24 cellular contexts compared by ENCODE assay signal in genomic region chr5:73378765-73379164, GRCh38.
DNase-seq lines count a peak whose midpoint lies in the region; ATAC-seq, FAIRE-seq and TF ChIP-seq lines count a peak whose summit lies in the region.
"Had no signal": no experiment of that assay in that cellular context is flagged by ENCODE, and none has a peak within 500 bp of the region (broad histone marks: within the 10 kb centered on the region; RNA-seq: fewer than 3 reads in every experiment).

No MANE protein-coding gene starts in this region.

- TF ChIP-seq CTCF in HEK293 (tag by site-specific recombination; IDR thresholded peaks at IDR 0.05) (no peak), Panc1 (IDR thresholded peaks at IDR 0.05) (no peak), keratinocyte (optimal IDR thresholded peaks at IDR 0.05 in 1 of 3, IDR thresholded peaks at IDR 0.05 in 1 of 3, conservative IDR thresholded peaks at IDR 0.05 in 1 of 3; ENCODE audit: extremely low read depth in 1 of 3, insufficient read depth in 2 of 3, low read length in 3 of 3) (no peak)

- no peaks in the 10 kb centered on the region for H4K20me1 ChIP-seq in keratinocyte (ENCODE audit: control insufficient read depth, extremely low read depth, insufficient read depth, low read length)
- H4K20me1 ChIP-seq: BLaER1 treated with 17β-estradiol and CSF1 and Interleukin-3, amounts not matched to agents 10 nM and 100 nM had no signal

- no peak overlapping the region for H3K27ac Mint-ChIP-seq in activated naive CD4-positive, alpha-beta T cell treated with anti-CD3 and anti-CD28 coated beads, Interleukin-2, amount 50 U/mL, for 72 hours
- H3K27ac Mint-ChIP-seq: CD14-positive monocyte; CD4-positive, alpha-beta T cell; CD8-positive, alpha-beta memory T cell had no signal

- H3K36me3 ChIP-seq in HEK293 (ENCODE audit: control insufficient read depth in 2 of 2, insufficient read depth in 1 of 2, low read length in 2 of 2) (no peaks in the 10 kb centered on the region), Panc1 (ENCODE audit: control insufficient read depth, insufficient read depth, low read length) (no peaks in the 10 kb centered on the region), keratinocyte (ENCODE audit: control insufficient read depth in 2 of 2, extremely low read depth in 1 of 2, insufficient read depth in 2 of 2, low read length in 2 of 2) (no peaks in the 10 kb centered on the region)
- H3K36me3 ChIP-seq: BE2C; BLaER1 treated with 17β-estradiol and CSF1 and Interleukin-3, amounts not matched to agents 10 nM and 100 nM; HAP-1 had no signal

- peaks cover 42% of the 10 kb centered on the region for H3K4me1 ChIP-seq in HEK293 (ENCODE audit: control insufficient read depth, insufficient read depth, low read length)
- H3K4me1 ChIP-seq in Panc1 (ENCODE audit: control insufficient read depth, insufficient read depth, low read length) = peaks cover 28% of the 10 kb centered on the region
- peaks cover 27% of the 10 kb centered on the region for H3K4me1 ChIP-seq in keratinocyte (ENCODE audit: control insufficient read depth, extremely low read depth, insufficient read depth, low read length)
- H3K4me1 ChIP-seq: BLaER1 treated with 17β-estradiol and CSF1 and Interleukin-3, amounts not matched to agents 10 nM and 100 nM; HAP-1 had no signal

- no peak overlapping the region for H3K9ac ChIP-seq in keratinocyte (ENCODE audit: control insufficient read depth, extremely low read depth, insufficient read depth, low read length)
- H3K9ac ChIP-seq: BLaER1 treated with 17β-estradiol and CSF1 and Interleukin-3, amounts not matched to agents 10 nM and 100 nM had no signal

- no peaks in the 10 kb centered on the region for H3K9me1 ChIP-seq in keratinocyte (ENCODE audit: control insufficient read depth, extremely low read depth, insufficient read depth, low read length)

- in situ Hi-C loops in Panc1 (cut with HindIII; ENCODE audit: low pct_unique_long_range_greater_than_20kb, low sequenced_read_pairs) = no loop called here

- BruUV-seq in Panc1 (replicated peaks; lab: Mats Ljungman, UMichigan) = no TSS peak

- no peak overlapping the region for H2AFZ ChIP-seq in keratinocyte (ENCODE audit: control insufficient read depth, low read length)

- peaks cover 2% of the 10 kb centered on the region in 2 donors for H3K9me3 Mint-ChIP-seq in activated naive CD4-positive, alpha-beta T cell treated with anti-CD3 and anti-CD28 coated beads, Interleukin-2, amount 50 U/mL, for 72 hours
- H3K9me3 Mint-ChIP-seq: CD4-positive, alpha-beta T cell had no signal

- H3K9me3 ChIP-seq in HEK293 (ENCODE audit: control insufficient read depth, insufficient read depth, low read depth, low read length) (no peaks in the 10 kb centered on the region), Panc1 (ENCODE audit: control insufficient read depth, insufficient read depth, low read depth, low read length) (peaks cover 4% of the 10 kb centered on the region; the same call in 1 of the 2 replicates), keratinocyte (ENCODE audit: control insufficient read depth, low read depth, low read length) (peaks cover 3% of the 10 kb centered on the region)
- H3K9me3 ChIP-seq: BE2C, HAP-1 had no signal

- no peak for ATAC-seq in Panc1
- ATAC-seq in activated naive CD4-positive, alpha-beta T cell treated with anti-CD3 and anti-CD28 coated beads, Interleukin-2, amount 50 U/mL, for 72 hours = no peak
- ATAC-seq: A549 had no signal

- no peak overlapping the region for H3K4me3 ChIP-seq in HEK293 (ENCODE audit: low read depth, low read length)
- H3K4me3 ChIP-seq in Panc1 (ENCODE audit: low read depth in 2 of 2, low read length in 2 of 2) = no peak overlapping the region
- no peak overlapping the region for H3K4me3 ChIP-seq in keratinocyte (ENCODE audit: control insufficient read depth in 2 of 3, extremely low read depth in 1 of 3, insufficient read depth in 2 of 3, low read depth in 1 of 3, low read length in 3 of 3)
- H3K4me3 ChIP-seq: A549; BLaER1 treated with 17β-estradiol and CSF1 and Interleukin-3, amounts not matched to agents 10 nM and 100 nM; HAP-1 had no signal

- no peaks in the 10 kb centered on the region for H3K79me2 ChIP-seq in keratinocyte (ENCODE audit: control insufficient read depth, insufficient read depth, low read length)

- H3K4me2 ChIP-seq in keratinocyte (ENCODE audit: control insufficient read depth, extremely low read depth, insufficient read depth, low read depth, low read length) = no peak overlapping the region
- H3K4me2 ChIP-seq: A549; BLaER1 treated with 17β-estradiol and CSF1 and Interleukin-3, amounts not matched to agents 10 nM and 100 nM had no signal

- H3K27ac ChIP-seq in HEK293 (ENCODE audit: extremely low read depth, low read depth, low read length) = peak overlapping the region; percentile 83
- peak overlapping the region; percentile 3 for H3K27ac ChIP-seq in Panc1 (ENCODE audit: low read length)
- no peak overlapping the region for H3K27ac ChIP-seq in keratinocyte (ENCODE audit: control insufficient read depth, insufficient read depth, low read length)
- H3K27ac ChIP-seq: A549; BLaER1 treated with 17β-estradiol and CSF1 and Interleukin-3, amounts not matched to agents 10 nM and 100 nM had no signal

- POLR2A ChIA-PET in HEK293 (lab: Yijun Ruan, JAX) = interaction anchor here (1.0 kb wide), 1 partner anchor 13 kb away, joined by 3 read pairs; no protein-coding TSS in a partner anchor
- POLR2A ChIA-PET in Panc1 (lab: Charles Lee) = interaction anchor here (0.5 kb wide), 1 partner anchor 11 kb away, joined by 5 read pairs; no protein-coding TSS in a partner anchor

- no peaks in the 10 kb centered on the region for H3K27me3 ChIP-seq in Panc1 (ENCODE audit: control insufficient read depth, insufficient read depth, low read length)
- H3K27me3 ChIP-seq in keratinocyte (ENCODE audit: control insufficient read depth, extremely low read depth, insufficient read depth, low read length) = peaks cover 11% of the 10 kb centered on the region
- H3K27me3 ChIP-seq: BE2C; BLaER1 treated with 17β-estradiol and CSF1 and Interleukin-3, amounts not matched to agents 10 nM and 100 nM had no signal

- DNase-seq in Panc1 (ENCODE audit: low read depth, low spot score) (no peak), keratinocyte (ENCODE audit: low read depth, low spot score) (no peak), retina (peak; percentile 59), pons (ENCODE audit: low spot score) (no peak), SW 1271 (lab: John Stamatoyannopoulos, UW) (no peak)
- DNase-seq in activated naive CD4-positive, alpha-beta T cell treated with anti-CD3 and anti-CD28 coated beads, Interleukin-2, amount 50 U/mL, for 72 hours (ENCODE audit: low spot score in 2 of 2) = no peak
- DNase-seq: 8988T; ACHN; AML-193; CD4-positive, alpha-beta T cell; CD8-positive, alpha-beta memory T cell; DMS53; DMS79 treated with DMSO at 0.1 percent for 48 hours; GF-D8; GOT3 had no signal

- intact Hi-C loops in Panc1 (cut with micrococcal nuclease; ENCODE audit: unreplicated experiment) = loop anchor here (10.0 kb wide), 1 partner anchor 56 kb away; no protein-coding TSS in a partner anchor

- peak; percentile 62 for FAIRE-seq in keratinocyte (lab: Jason Lieb, UNC)
- FAIRE-seq: A549, GM12891, GM18507, H54 had no signal

- CTCF ChIA-PET in HEK293 (lab: Yijun Ruan, JAX) (interaction anchor here (0.7 kb wide), 1 partner anchor 50 kb away, joined by 4 read pairs; no protein-coding TSS in a partner anchor), Panc1 (lab: Charles Lee) (interaction anchor here (0.8 kb wide), 1 partner anchor 163 kb away, joined by 4 read pairs; no protein-coding TSS in a partner anchor)

- H3K36me3 Mint-ChIP-seq in activated naive CD4-positive, alpha-beta T cell treated with anti-CD3 and anti-CD28 coated beads, Interleukin-2, amount 50 U/mL, for 72 hours = peaks cover 10 to 19% of the 10 kb centered on the region in 2 donors
- H3K36me3 Mint-ChIP-seq: CD8-positive, alpha-beta memory T cell had no signal

- dilution Hi-C loops in keratinocyte (cut with MboI; ENCODE audit: extremely low pct_ligation_motif_present, low sequenced_read_pairs) = no loop called here

TF ChIP-seq in HEK293, 187 proteins besides CTCF, POLR2A, EP300 and RAD21:
- peak; percentile 96 for TF ChIP-seq ZXDB (tag by site-specific recombination; IDR thresholded peaks at IDR 0.05)
- TF ChIP-seq ZNF335 (tag by site-specific recombination; conservative IDR thresholded peaks at IDR 0.05) = 0 out of 2 replicates have a peak, but pooled peaks have one; percentile 31
- TF ChIP-seq PRDM10 (tag by site-specific recombination; IDR thresholded peaks at IDR 0.05) = no peak
